In the genomic region with DNA sequence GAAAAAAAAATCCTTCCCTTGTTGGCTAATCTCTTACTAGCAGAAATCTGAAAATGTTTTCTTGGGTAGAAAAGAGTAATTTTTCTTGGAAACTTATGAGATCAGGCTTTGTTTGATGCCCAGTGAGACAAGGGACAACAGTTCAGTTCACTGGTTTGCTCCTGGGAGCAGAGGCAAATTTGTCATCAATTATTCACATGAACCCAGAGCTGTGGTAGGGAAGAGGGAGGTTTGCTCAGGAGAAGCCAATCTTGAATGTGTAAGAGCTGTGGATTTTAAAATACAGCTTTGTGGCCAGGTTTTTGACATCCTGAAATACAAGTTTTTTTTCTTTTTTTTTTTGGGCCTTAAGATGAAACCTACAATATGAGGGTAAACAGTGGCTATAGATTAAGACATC, we compare ENCODE assay signal across 21 cellular contexts.
"Had no signal": no experiment of that assay in that cellular context is flagged by ENCODE, and none has a peak within 500 bp of the region (broad histone marks: within the 10 kb centered on the region; RNA-seq: fewer than 3 reads in every experiment).

No MANE protein-coding gene starts in this region.

- H3K27me3 Mint-ChIP-seq: activated CD4-positive, alpha-beta T cell treated with anti-CD3 and anti-CD28 coated beads, Interleukin-2, amount 10 ng/mL, durations not matched to agents 7 days and 5 days; brain; type B pancreatic cell had no signal

- H3K4me3 ChIP-seq: gastrocnemius medialis, psoas muscle, spleen had no signal

- H3K27ac ChIP-seq: gastrocnemius medialis, psoas muscle, spleen had no signal

- H3K9me3 ChIP-seq: gastrocnemius medialis, psoas muscle had no signal

- H3K9me3 Mint-ChIP-seq: activated CD4-positive, alpha-beta T cell treated with anti-CD3 and anti-CD28 coated beads, Interleukin-2, amount 10 ng/mL, durations not matched to agents 7 days and 5 days; activated T-cell treated with anti-CD3 and anti-CD28 coated beads, Interleukin-2, amount 50 U/mL, for 72 hours; nephron progenitor cell had no signal

- H3K4me1 ChIP-seq: gastrocnemius medialis, psoas muscle, spleen had no signal

- FAIRE-seq: kidney had no signal

- DNase-seq: activated CD4-positive, alpha-beta T cell treated with anti-CD3 and anti-CD28 coated beads, Interleukin-2, amount 10 ng/mL, durations not matched to agents 7 days and 5 days; activated CD4-positive, CD25-positive, alpha-beta regulatory T cell; activated CD8-positive, alpha-beta memory T cell treated with anti-CD3 and anti-CD28 coated beads, Interleukin-2, amount 50 U/mL, for 48 hours; activated gamma-delta T cell; activated T-cell treated with anti-CD3 and anti-CD28 coated beads, Interleukin-2, amount 50 U/mL, for 72 hours; amniotic stem cell; cerebellar nuclear complex; effector CD8-positive, alpha-beta T cell; gastrocnemius medialis; kidney; left ventricle myocardium superior; nephron progenitor cell; occipital lobe; psoas muscle; spleen; T-helper 17 cell had no signal

- H3K36me3 Mint-ChIP-seq: activated naive CD8-positive, alpha-beta T cell; brain; type B pancreatic cell had no signal

- H3K36me3 ChIP-seq: gastrocnemius medialis, spleen had no signal

- H3K27me3 ChIP-seq: gastrocnemius medialis, spleen had no signal

- H3K27ac Mint-ChIP-seq: activated CD4-positive, alpha-beta T cell treated with anti-CD3 and anti-CD28 coated beads, Interleukin-2, amount 10 ng/mL, durations not matched to agents 7 days and 5 days; activated naive CD8-positive, alpha-beta T cell; activated T-cell treated with anti-CD3 and anti-CD28 coated beads, Interleukin-2, amount 50 U/mL, for 72 hours; brain; nephron progenitor cell; stimulated activated naive CD8-positive, alpha-beta T cell treated with anti-CD3 and anti-CD28 coated beads, Interleukin-15, Interleukin-2, amounts not matched to agents 100 ng/mL and 50 ng/mL, for 24 hours; T-helper 17 cell; type B pancreatic cell had no signal

- ATAC-seq: activated T-cell treated with anti-CD3 and anti-CD28 coated beads, Interleukin-2, amount 50 U/mL, for 72 hours; gastrocnemius medialis; left ventricle myocardium superior; psoas muscle; sciatic nerve; T-helper 17 cell had no signal

- H3K4me1 Mint-ChIP-seq: activated CD4-positive, alpha-beta T cell treated with anti-CD3 and anti-CD28 coated beads, Interleukin-2, amount 10 ng/mL, durations not matched to agents 7 days and 5 days; T-helper 17 cell had no signal

- H3K4me3 Mint-ChIP-seq: activated CD4-positive, alpha-beta T cell treated with anti-CD3 and anti-CD28 coated beads, Interleukin-2, amount 10 ng/mL, durations not matched to agents 7 days and 5 days; activated naive CD8-positive, alpha-beta T cell; activated T-cell treated with anti-CD3 and anti-CD28 coated beads, Interleukin-2, amount 50 U/mL, for 72 hours; brain; nephron progenitor cell; stimulated activated naive CD8-positive, alpha-beta T cell treated with anti-CD3 and anti-CD28 coated beads, Interleukin-15, Interleukin-2, amounts not matched to agents 100 ng/mL and 50 ng/mL, for 24 hours; T-helper 17 cell; type B pancreatic cell had no signal
